Comparison of ENCODE assay signal across 8 cellular contexts in the genomic region with DNA sequence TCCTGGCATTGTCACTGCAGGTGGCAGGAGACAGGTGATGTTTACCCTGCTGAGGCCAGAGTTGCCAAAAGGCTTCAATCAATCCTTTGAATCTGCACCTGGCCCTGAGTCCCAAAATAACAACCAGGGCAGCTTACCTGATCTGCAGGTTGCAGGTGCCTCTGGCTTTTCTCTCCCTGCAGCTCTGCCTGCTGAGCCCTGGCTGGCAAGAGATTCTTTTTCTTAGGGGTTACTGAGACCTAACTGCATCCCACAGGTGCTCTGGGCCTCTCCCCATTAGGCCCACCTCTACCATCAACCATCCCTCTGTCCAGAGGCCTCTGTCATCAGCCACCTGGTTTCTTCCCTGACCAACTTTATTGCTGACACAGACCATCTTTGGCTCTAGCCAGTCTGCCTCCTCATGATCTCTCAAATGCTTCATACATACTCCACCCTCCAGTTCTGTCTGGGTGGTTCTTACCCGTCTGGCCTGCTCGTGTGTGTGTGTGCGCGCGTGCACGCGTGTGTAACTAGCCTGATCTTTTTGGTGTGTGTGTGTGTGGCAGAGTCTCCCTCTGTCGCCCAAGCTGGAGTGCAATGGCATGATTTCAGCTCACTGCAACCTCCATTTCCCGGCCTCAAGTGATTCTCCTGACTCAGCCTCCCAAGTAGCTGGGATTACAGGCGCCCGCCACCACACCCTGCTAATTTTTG. TPM values are rescaled to one million over a fixed set of nuclear protein-coding genes. Genes with fewer than 3 reads are reported as not detected.
DNase-seq lines count a peak whose midpoint lies in the region; ATAC-seq, FAIRE-seq and TF ChIP-seq lines count a peak whose summit lies in the region.

No MANE protein-coding gene starts in this region.

- POLR2A ChIA-PET in A549 (lab: Yijun Ruan, JAX) = interaction anchor here (1.1 to 2.2 kb wide), 4 partner anchors 11 to 47 kb away, joined by 4 to 11 read pairs (median 6); partner anchors contain the start of gene BCL2L1
- POLR2A ChIA-PET in SK-N-SH (lab: Yijun Ruan, JAX) = no interaction called here

- TF ChIP-seq POLR2A in A549 (IDR thresholded peaks at IDR 0.05; ENCODE audit: low read length) = no peak

- H3K9ac ChIP-seq in Loucy (ENCODE audit: low read depth, low read length, poor library complexity, severe bottlenecking) = no peak overlapping the region
- H3K9ac ChIP-seq in SK-N-SH = no peak overlapping the region

- 95% methylated on average over 11 of the region's 11 CpGs for WGBS in A549 (ENCODE audit: missing lambda C conversion rate)
- 96% methylated on average over 11 of the region's 11 CpGs for WGBS in SK-N-SH (ENCODE audit: low lambda C conversion rate)

- peaks cover 76% of the 10 kb centered on the region for H4K20me1 ChIP-seq in Loucy (ENCODE audit: insufficient read depth, low read length, poor library complexity, severe bottlenecking)
- no peaks in the 10 kb centered on the region for H4K20me1 ChIP-seq in SK-N-SH (ENCODE audit: insufficient read depth)

- TF ChIP-seq EP300 in A549 (IDR thresholded peaks at IDR 0.05) = no peak
- no peak for TF ChIP-seq EP300 in SK-N-SH (IDR thresholded peaks at IDR 0.05; ENCODE audit: borderline replicate concordance in 1 of 2, low read depth in 1 of 2, low read length in 1 of 2)

- H3K9me3 ChIP-seq in A549 (no peaks in the 10 kb centered on the region), Loucy (ENCODE audit: insufficient read depth, low read depth, low read length) (no peaks in the 10 kb centered on the region), lower lobe of right lung (no peaks in the 10 kb centered on the region), SK-N-SH (no peaks in the 10 kb centered on the region)

- no peak for TF ChIP-seq RAD21 in A549 (conservative IDR thresholded peaks at IDR 0.05 in 1 of 2, IDR thresholded peaks at IDR 0.05 in 1 of 2)
- TF ChIP-seq RAD21 in SK-N-SH (IDR thresholded peaks at IDR 0.05; ENCODE audit: low read length) = no peak

- H3K79me2 ChIP-seq in Loucy (ENCODE audit: insufficient read depth, low read length) = peaks cover 95% of the 10 kb centered on the region
- H3K79me2 ChIP-seq in SK-N-SH (ENCODE audit: insufficient read depth) = peaks cover 88% of the 10 kb centered on the region

- H3F3A ChIP-seq in Loucy (ENCODE audit: low read depth) (no peaks in the 10 kb centered on the region), SK-N-SH (replicated peaks; ENCODE audit: insufficient read depth) (peaks cover 51% of the 10 kb centered on the region)

- peaks cover 59% of the 10 kb centered on the region for H3K36me3 ChIP-seq in Loucy (ENCODE audit: insufficient read depth, low read length)
- peaks cover 59% of the 10 kb centered on the region for H3K36me3 ChIP-seq in lower lobe of right lung
- H3K36me3 ChIP-seq in SK-N-SH (replicated peaks in 1 of 2; ENCODE audit: control insufficient read depth in 1 of 2, insufficient read depth in 2 of 2, low read length in 1 of 2) = peaks cover 44 to 65% of the 10 kb centered on the region in 2 experiments

- intact Hi-C loops in lower lobe of right lung (cut with DNase I) = no loop called here

- H3K27ac ChIP-seq in A549 (peak overlapping the region; percentile 89 to 95), lower lobe of right lung (peak overlapping the region; percentile 74), SK-N-SH (ENCODE audit: low read depth in 2 of 2, low read length in 1 of 2) (no peak overlapping the region)

- H3K9me2 ChIP-seq in Loucy (replicated peaks; ENCODE audit: low read depth, low read length) (no peaks in the 10 kb centered on the region), SK-N-SH (no peaks in the 10 kb centered on the region)

- H3K4me3 ChIP-seq in A549 (no peak overlapping the region), Loucy (ENCODE audit: low read length, poor library complexity, severe bottlenecking) (no peak overlapping the region), lower lobe of right lung (no peak overlapping the region), SK-N-SH (ENCODE audit: low read depth in 2 of 2, low read length in 1 of 2) (no peak overlapping the region)

- CTCF ChIA-PET in A549 (lab: Yijun Ruan, JAX) (interaction anchor here (2.3 to 12.5 kb wide), 2 partner anchors 13 to 47 kb away, joined by 11 to 167 read pairs; partner anchors contain the start of gene BCL2L1), SK-N-SH (lab: Yijun Ruan, JAX) (interaction anchor here (1.6 to 3.0 kb wide), 2 partner anchors 15 to 47 kb away, joined by 8 to 12 read pairs; partner anchors contain the start of gene BCL2L1)

- FAIRE-seq in A549 (lab: Jason Lieb, UNC) = no peak

- H2AFZ ChIP-seq in Loucy (ENCODE audit: low read length) = no peak overlapping the region
- no peak overlapping the region for H2AFZ ChIP-seq in SK-N-SH (ENCODE audit: low read depth)

- H3K4me1 ChIP-seq in A549 = peaks cover 94% of the 10 kb centered on the region
- H3K4me1 ChIP-seq in Loucy (ENCODE audit: insufficient read depth, low read length, poor library complexity, severe bottlenecking) = peaks cover 55% of the 10 kb centered on the region
- peaks cover 96% of the 10 kb centered on the region for H3K4me1 ChIP-seq in lower lobe of right lung
- peaks cover 23 to 43% of the 10 kb centered on the region in 2 experiments for H3K4me1 ChIP-seq in SK-N-SH (ENCODE audit: control insufficient read depth in 1 of 2, insufficient read depth in 2 of 2, low read depth in 1 of 2, low read length in 1 of 2)

- DNase-seq in A549 (ENCODE audit: low read depth in 1 of 2, low spot score in 1 of 2) (no peak), SW480 (ENCODE audit: low spot score) (peak; percentile 73), lower lobe of right lung (no peak), AG20443 (ENCODE audit: low spot score) (no peak), SK-N-SH (no peak)

- ATAC-seq in A549 = no peak
- ATAC-seq in lower lobe of right lung = no peak
- no peak for ATAC-seq in HG03108 (IDR thresholded peaks at IDR 0.05; ENCODE audit: unreplicated experiment)
- ATAC-seq in HG03025 (IDR thresholded peaks at IDR 0.05; ENCODE audit: low FRiP score, unreplicated experiment) = no peak

- H3K27me3 ChIP-seq in Loucy (ENCODE audit: insufficient read depth, low read length, poor library complexity, severe bottlenecking) = no peaks in the 10 kb centered on the region
- no peaks in the 10 kb centered on the region for H3K27me3 ChIP-seq in lower lobe of right lung (ENCODE audit: low read depth)
- no peaks in the 10 kb centered on the region for H3K27me3 ChIP-seq in SK-N-SH (ENCODE audit: insufficient read depth)

- peak overlapping the region; percentile 42 for H3K4me2 ChIP-seq in A549
- H3K4me2 ChIP-seq in Loucy (ENCODE audit: low read depth, low read length, poor library complexity, severe bottlenecking) = peak overlapping the region; percentile 27
- no peak overlapping the region for H3K4me2 ChIP-seq in SK-N-SH

- TF ChIP-seq CTCF in A549 (IDR thresholded peaks at IDR 0.05) (no peak), Loucy (conservative IDR thresholded peaks at IDR 0.05; ENCODE audit: low read length) (no peak), lower lobe of right lung (IDR thresholded peaks at IDR 0.05) (no peak), SK-N-SH (IDR thresholded peaks at IDR 0.05) (no peak)

TF ChIP-seq in A549, 52 proteins besides CTCF, POLR2A, EP300 and RAD21 (continues in another document):
- TF ChIP-seq PHF8 (IDR thresholded peaks at IDR 0.05; ENCODE audit: borderline replicate concordance, low read depth) = no peak
- TF ChIP-seq EHMT2 (IDR thresholded peaks at IDR 0.05; ENCODE audit: low read depth) = no peak
- TF ChIP-seq MAFK (IDR thresholded peaks at IDR 0.05; ENCODE audit: partially characterized antibody) = peak; percentile 81
- no peak for TF ChIP-seq BCL3 (IDR thresholded peaks at IDR 0.05)

TF ChIP-seq in SK-N-SH, 30 proteins besides CTCF, POLR2A, EP300 and RAD21:
- TF ChIP-seq ELF1 (IDR thresholded peaks at IDR 0.05) (no peak), USF1 (IDR thresholded peaks at IDR 0.05; ENCODE audit: borderline replicate concordance, low read depth) (no peak), MXI1 (IDR thresholded peaks at IDR 0.05; ENCODE audit: low read depth, low read length) (no peak), CHD2 (IDR thresholded peaks at IDR 0.05; ENCODE audit: low read length, partially characterized antibody) (no peak), NRF1 (IDR thresholded peaks at IDR 0.05; ENCODE audit: low read depth, low read length) (no peak)

RNA-seq across cellular contexts. Expression of gene BCL2L1, which starts 13.7 kb away (rescaled TPM):
- 159 and 178 TPM in 2 replicates for polyA plus RNA-seq in A549 (2011; rRNA removed)
- 100 and 118 TPM in 2 replicates for polyA plus RNA-seq in A549 (2012; cell fraction: cytosol; rRNA removed)
- 93.5 and 108 TPM in 2 replicates for polyA plus RNA-seq in A549 (2012; cell fraction: nucleus; rRNA removed)
- polyA plus RNA-seq in A549 (2017; fragmentation: RNase III; extraction: RNeasy Plus Mini Kit Qiagen cat#74134 plus additional on column Dnase treatment) = 143 to 157 TPM (median 154 TPM) in 3 replicates
- polyA minus RNA-seq in A549 (2011; rRNA and poly(A)+ RNA removed) = 116 and 122 TPM in 2 replicates
- total RNA-seq in lower lobe of right lung = 126 TPM
- polyA plus RNA-seq in SK-N-SH (2012; rRNA removed) = 99.9 and 103 TPM in 2 replicates
- 72.3 and 83.8 TPM in 2 replicates for polyA plus RNA-seq in SK-N-SH (2012; cell fraction: cytosol; rRNA removed)
- polyA plus RNA-seq in SK-N-SH (2012; cell fraction: nucleus; rRNA removed) = 61.3 and 62.2 TPM in 2 replicates

RNA-seq across cellular contexts. Expression of gene TPX2, which starts 30.1 kb away (rescaled TPM):
- 79.4 and 92.9 TPM in 2 replicates for polyA plus RNA-seq in A549 (2011; rRNA removed)
- 33.0 and 33.5 TPM in 2 replicates for polyA plus RNA-seq in A549 (2012; cell fraction: cytosol; rRNA removed)
- 30.7 and 46.3 TPM in 2 replicates for polyA plus RNA-seq in A549 (2012; cell fraction: nucleus; rRNA removed)
- polyA plus RNA-seq in A549 (2017; fragmentation: RNase III; extraction: RNeasy Plus Mini Kit Qiagen cat#74134 plus additional on column Dnase treatment) = 84.9 to 106 TPM (median 92.9 TPM) in 3 replicates
- polyA minus RNA-seq in A549 (2011; rRNA and poly(A)+ RNA removed) = 39.4 and 42.7 TPM in 2 replicates
- total RNA-seq in lower lobe of right lung = 1.9 TPM
- polyA plus RNA-seq in SK-N-SH (2012; rRNA removed) = 14.4 and 17.1 TPM in 2 replicates
- polyA plus RNA-seq in SK-N-SH (2012; cell fraction: cytosol; rRNA removed) = 19.1 and 20.2 TPM in 2 replicates
- polyA plus RNA-seq in SK-N-SH (2012; cell fraction: nucleus; rRNA removed) = 12.7 and 12.8 TPM in 2 replicates

Comparison
In these comparisons a context has a peak if more than half of its experiments do, and no peak if none do; other contexts are left out.
1. H3K27ac ChIP-seq: peak in A549 (2 of 2) and lower lobe of right lung (single experiment); none in SK-N-SH (0 of 2).